Comparison of ENCODE assay signal across 20 cellular contexts in the genomic region with DNA sequence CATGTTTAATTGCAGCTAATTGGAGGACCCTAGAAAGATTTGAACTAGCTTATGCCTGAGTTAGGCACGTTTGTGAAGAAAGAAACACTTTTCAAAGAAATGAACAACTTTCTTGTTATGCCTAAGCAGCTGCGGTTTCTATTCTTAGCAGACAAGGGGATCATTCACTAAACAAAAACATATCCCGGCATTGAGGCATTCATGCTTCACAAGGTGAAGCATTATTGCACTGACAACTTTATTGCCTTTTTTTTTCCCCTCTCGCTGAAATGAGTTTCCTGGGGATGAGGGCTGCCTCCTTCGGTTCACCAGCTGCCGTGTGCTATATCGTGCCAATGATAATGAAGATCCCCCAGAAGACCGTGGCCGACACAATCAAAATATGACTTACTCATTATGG.
"Had no signal": no experiment of that assay in that cellular context is flagged by ENCODE, and none has a peak within 500 bp of the region (broad histone marks: within the 10 kb centered on the region; RNA-seq: fewer than 3 reads in every experiment).

No MANE protein-coding gene starts in this region.

- FAIRE-seq: frontal cortex had no signal

- H3K4me3 ChIP-seq: heart left ventricle, prostate gland, thyroid gland, uterus had no signal

- H3K27me3 Mint-ChIP-seq: activated naive CD8-positive, alpha-beta T cell; dendritic cell treated with granulocyte-macrophage colony-stimulating factor and Interleukin-4, amounts not matched to agents 40 ng/mL and 50 ng/mL, for 4 days had no signal

- ATAC-seq: heart left ventricle; left lobe of liver; naive thymus-derived CD4-positive, alpha-beta T cell; stimulated activated effector memory CD8-positive, alpha-beta T cell treated with anti-CD3 and anti-CD28 coated beads, Interleukin-12 subunit alpha, Interleukin-12 subunit beta, amount 100 ng/mL, for 72 hours had no signal

- H3K36me3 ChIP-seq: brain microvascular endothelial cell, heart left ventricle, prostate gland, thyroid gland, uterus had no signal

- H3K9me3 Mint-ChIP-seq: stimulated activated effector memory CD8-positive, alpha-beta T cell treated with anti-CD3 and anti-CD28 coated beads, Interleukin-12 subunit alpha, Interleukin-12 subunit beta, amount 100 ng/mL, for 72 hours had no signal

- H3K4me1 Mint-ChIP-seq: naive thymus-derived CD4-positive, alpha-beta T cell; stimulated activated effector memory CD8-positive, alpha-beta T cell treated with anti-CD3 and anti-CD28 coated beads, Interleukin-12 subunit alpha, Interleukin-12 subunit beta, amount 100 ng/mL, for 72 hours had no signal

- H3K9me3 ChIP-seq: heart left ventricle, prostate gland, thyroid gland, uterus had no signal

- H3K4me1 ChIP-seq: heart left ventricle, prostate gland, thyroid gland, uterus had no signal

- H3K27me3 ChIP-seq: brain microvascular endothelial cell, heart left ventricle, thyroid gland, uterus had no signal

- H3K27ac Mint-ChIP-seq: activated naive CD8-positive, alpha-beta T cell; dendritic cell treated with granulocyte-macrophage colony-stimulating factor and Interleukin-4, amounts not matched to agents 40 ng/mL and 50 ng/mL, for 4 days; naive thymus-derived CD4-positive, alpha-beta T cell; stimulated activated effector memory CD8-positive, alpha-beta T cell treated with anti-CD3 and anti-CD28 coated beads, Interleukin-12 subunit alpha, Interleukin-12 subunit beta, amount 100 ng/mL, for 72 hours had no signal

- H3K36me3 Mint-ChIP-seq: activated naive CD8-positive, alpha-beta T cell; naive thymus-derived CD4-positive, alpha-beta T cell; stimulated activated effector memory CD8-positive, alpha-beta T cell treated with anti-CD3 and anti-CD28 coated beads, Interleukin-12 subunit alpha, Interleukin-12 subunit beta, amount 100 ng/mL, for 72 hours had no signal

- DNase-seq: activated CD4-positive, alpha-beta T cell treated with anti-CD3 and anti-CD28 coated beads, Interleukin-2, amount 50 U/mL, for 1 hour; activated CD4-positive, CD25-positive, alpha-beta regulatory T cell; activated CD8-positive, alpha-beta memory T cell treated with anti-CD3 and anti-CD28 coated beads for 24 hours; activated gamma-delta T cell treated with Interleukin-2 at 50 U/mL for 16 hours; amygdala; brain microvascular endothelial cell; cerebellar nuclear complex; effector memory CD4-positive, alpha-beta T cell; heart left ventricle; naive thymus-derived CD4-positive, alpha-beta T cell; nucleus accumbens; thyroid gland; uterus had no signal

- H3K27ac ChIP-seq: brain microvascular endothelial cell, epithelial cell of prostate, heart left ventricle, prostate gland, thyroid gland, uterus had no signal

- H3K4me3 Mint-ChIP-seq: activated naive CD8-positive, alpha-beta T cell; dendritic cell treated with granulocyte-macrophage colony-stimulating factor and Interleukin-4, amounts not matched to agents 40 ng/mL and 50 ng/mL, for 4 days; naive thymus-derived CD4-positive, alpha-beta T cell; stimulated activated effector memory CD8-positive, alpha-beta T cell treated with anti-CD3 and anti-CD28 coated beads, Interleukin-12 subunit alpha, Interleukin-12 subunit beta, amount 100 ng/mL, for 72 hours had no signal
